ENCODE assay signal across 21 cellular contexts in the genomic region with DNA sequence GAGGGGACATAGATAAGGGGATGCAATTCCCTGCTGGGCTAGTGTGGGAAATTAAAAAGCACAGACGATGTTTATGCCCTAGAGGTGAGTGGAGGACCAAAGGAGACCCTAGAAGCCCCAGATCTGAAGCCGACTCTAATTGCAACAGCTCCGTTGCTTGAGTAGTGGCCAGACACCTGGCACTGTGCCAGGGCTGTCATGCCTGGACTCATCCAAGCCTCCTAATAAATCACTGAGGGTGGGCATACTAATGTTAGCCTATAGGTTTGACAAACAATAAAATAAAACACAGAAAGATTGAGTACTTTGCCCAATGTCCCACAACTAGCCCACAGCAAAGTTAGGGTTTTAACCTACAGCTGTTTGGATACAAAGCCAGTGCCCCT. TPM values are rescaled to one million over a fixed set of nuclear protein-coding genes. Genes with fewer than 3 reads are reported as not detected.
DNase-seq lines count a peak whose midpoint lies in the region; TF ChIP-seq lines count a peak whose summit lies in the region.
"Had no signal": no experiment of that assay in that cellular context is flagged by ENCODE, and none has a peak within 500 bp of the region (broad histone marks: within the 10 kb centered on the region; RNA-seq: fewer than 3 reads in every experiment).

No MANE protein-coding gene starts in this region.

- 20 to 50% methylated on average over 3 of the region's 3 CpGs for WGBS in tibial nerve, 2 donors

- no peaks in the 10 kb centered on the region for H3K9me3 ChIP-seq in tibial nerve
- H3K9me3 ChIP-seq: BLaER1 treated with 17β-estradiol and CSF1 and Interleukin-3, amounts not matched to agents 10 nM and 100 nM; Peyer's patch had no signal

- no peak for TF ChIP-seq EP300 in tibial nerve (IDR thresholded peaks at IDR 0.05)

- no peak for TF ChIP-seq POLR2A in tibial nerve (IDR thresholded peaks at IDR 0.05)

- CTCF ChIA-PET in HEK293T (lab: Yijun Ruan, JAX): interaction anchor here (0.5 to 1.9 kb wide), 6 partner anchors 8 to 214 kb away, joined by 3 to 7 read pairs (median 4); no protein-coding TSS in a partner anchor

- peak; percentile 11 for DNase-seq in NCI-H510A treated with DMSO at 0.1 percent for 48 hours (lab: John Stamatoyannopoulos, UW)
- no peak for DNase-seq in NCI-H510A (lab: John Stamatoyannopoulos, UW)
- no peak for DNase-seq in HEK293T (ENCODE audit: extremely low spot score)
- DNase-seq in NCI-H69 (lab: John Stamatoyannopoulos, UW): peak; percentile 75
- peak; percentile 50 for DNase-seq in left kidney (ENCODE audit: low read depth, low spot score)
- DNase-seq in SKM-1 (lab: John Stamatoyannopoulos, UW; ENCODE audit: unreplicated experiment): no peak
- no peak for DNase-seq in tibial nerve (ENCODE audit: low spot score in 2 of 2)
- no peak for DNase-seq in cerebellar cortex (ENCODE audit: low spot score)
- DNase-seq: activated naive CD4-positive, alpha-beta T cell treated with Interleukin-2 at 50 U/mL for 16 hours; activated T-cell treated with anti-CD3 and anti-CD28 coated beads, Interleukin-2, amount 50 U/mL, for 24 hours; amniotic stem cell; caudate nucleus; dorsolateral prefrontal cortex; hippocampal formation; NCI-H1048; NK-92 treated with Interleukin-12 subunit alpha and Interleukin-12 subunit beta, amount 100 ng/mL, for 24 hours; Peyer's patch; T1000 had no signal

- no peak for TF ChIP-seq CTCF in tibial nerve (IDR thresholded peaks at IDR 0.05)

- H3K36me3 ChIP-seq in tibial nerve: no peaks in the 10 kb centered on the region
- H3K36me3 ChIP-seq: BLaER1 treated with 17β-estradiol and CSF1 and Interleukin-3, amounts not matched to agents 10 nM and 100 nM; Peyer's patch had no signal

- POLR2A ChIA-PET in HEK293T (lab: Yijun Ruan, JAX): interaction anchor here (0.6 kb wide), 1 partner anchor 724 kb away, joined by 3 read pairs; a partner anchor contains a TSS

- no peak overlapping the region for H3K27ac ChIP-seq in tibial nerve
- H3K27ac ChIP-seq: BLaER1 treated with 17β-estradiol and CSF1 and Interleukin-3, amounts not matched to agents 10 nM and 100 nM; dorsolateral prefrontal cortex; foreskin keratinocyte; Peyer's patch had no signal

- peaks cover 0 to 6% of the 10 kb centered on the region in 2 donors for H3K27me3 ChIP-seq in tibial nerve
- H3K27me3 ChIP-seq: BLaER1 treated with 17β-estradiol and CSF1 and Interleukin-3, amounts not matched to agents 10 nM and 100 nM; Peyer's patch had no signal

- H3K4me1 ChIP-seq in tibial nerve: no peaks in the 10 kb centered on the region
- H3K4me1 ChIP-seq: foreskin keratinocyte, Peyer's patch had no signal

- no peak overlapping the region for H3K4me3 ChIP-seq in tibial nerve
- H3K4me3 ChIP-seq: BLaER1 treated with 17β-estradiol and CSF1 and Interleukin-3, amounts not matched to agents 10 nM and 100 nM; dorsolateral prefrontal cortex; GM12878; Peyer's patch had no signal

TF ChIP-seq in HEK293T, 16 proteins besides CTCF, POLR2A, EP300 and RAD21:
- TF ChIP-seq, protein P1, sequence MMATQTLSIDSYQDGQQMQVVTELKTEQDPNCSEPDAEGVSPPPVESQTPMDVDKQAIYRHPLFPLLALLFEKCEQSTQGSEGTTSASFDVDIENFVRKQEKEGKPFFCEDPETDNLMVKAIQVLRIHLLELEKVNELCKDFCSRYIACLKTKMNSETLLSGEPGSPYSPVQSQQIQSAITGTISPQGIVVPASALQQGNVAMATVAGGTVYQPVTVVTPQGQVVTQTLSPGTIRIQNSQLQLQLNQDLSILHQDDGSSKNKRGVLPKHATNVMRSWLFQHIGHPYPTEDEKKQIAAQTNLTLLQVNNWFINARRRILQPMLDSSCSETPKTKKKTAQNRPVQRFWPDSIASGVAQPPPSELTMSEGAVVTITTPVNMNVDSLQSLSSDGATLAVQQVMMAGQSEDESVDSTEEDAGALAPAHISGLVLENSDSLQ (IDR thresholded peaks at IDR 0.05): peak; percentile 45; the same call in 1 of the 2 replicates
- TF ChIP-seq BHLHE40 (IDR thresholded peaks at IDR 0.05; ENCODE audit: borderline replicate concordance): no peak
- no peak for TF ChIP-seq CTBP1 (IDR thresholded peaks at IDR 0.05; ENCODE audit: borderline replicate concordance)

RNA-seq across cellular contexts. Expression of a gene that starts 25.4 kb away (rescaled TPM):
- 10 to 100 TPM; 37.7 to 50.7 (median 46.4) TPM for total RNA-seq in tibial nerve

Comparison
In these comparisons a context has a peak if more than half of its experiments do, and no peak if none do; other contexts are left out.
1. DNase-seq: peak in NCI-H510A treated with DMSO at 0.1 percent for 48 hours (single experiment), NCI-H69 (single experiment) and left kidney (single experiment); none in NCI-H510A (single experiment), HEK293T (single experiment), SKM-1 (single experiment), tibial nerve (0 of 2) and cerebellar cortex (single experiment).